In genomic region chr18:77526962-77527361, GRCh38 we compare ENCODE assay signal across 27 cellular contexts.
"Had no signal": no experiment of that assay in that cellular context is flagged by ENCODE, and none has a peak within 500 bp of the region (broad histone marks: within the 10 kb centered on the region; RNA-seq: fewer than 3 reads in every experiment).

No MANE protein-coding gene starts in this region.

- H3K36me3 ChIP-seq: left lung, lower lobe of right lung, neural progenitor cell, ovary, right atrium auricular region, tibial nerve, upper lobe of left lung, vagina had no signal

- H3K4me3 Mint-ChIP-seq: immature natural killer cell; natural killer cell; nephron progenitor cell; stimulated activated memory B cell treated with anti-CD40 and anti-IgM and Interleukin-4, amounts not matched to agents 10 μg/mL and 1 μg/mL and 100 μg/mL, for 72 hours; stimulated activated naive CD8-positive, alpha-beta T cell treated with anti-CD3 and anti-CD28 coated beads, Interleukin-15, amount 100 ng/mL, for 72 hours had no signal

- H3K27me3 ChIP-seq: left lung, neural progenitor cell, ovary, right atrium auricular region, tibial nerve, upper lobe of left lung, vagina had no signal

- H3K9me3 Mint-ChIP-seq: neural progenitor cell had no signal

- H3K9ac ChIP-seq: neural progenitor cell had no signal

- DNase-seq: hypothalamus; immature natural killer cell; kidney; left colon; left lung; lower lobe of right lung; mammary epithelial cell; mesenchymal stem cell; natural killer cell; nephron progenitor cell; ovary; stimulated activated CD4-positive, alpha-beta T cell treated with anti-CD3 and anti-CD28 coated beads, Interleukin-1b, Interleukin-23, amount 100 ng/mL, for 48 hours; stimulated activated CD4-positive, alpha-beta T cell treated with anti-CD3 and anti-CD28 coated beads, Interleukin-2, amount 100 ng/mL, for 48 hours; stimulated activated CD4-positive, alpha-beta T cell treated with anti-CD3 and anti-CD28 coated beads, Interleukin-4, amount 100 ng/mL, for 4 hours; stimulated activated CD8-positive, alpha-beta memory T cell treated with anti-CD3 and anti-CD28 coated beads, Interleukin-4, amount 100 ng/mL, for 48 hours; stimulated activated naive CD4-positive, alpha-beta T cell treated with Interleukin-2 at 50 U/mL for 16 hours; stimulated activated naive CD8-positive, alpha-beta T cell treated with anti-CD3 and anti-CD28 coated beads, Interleukin-15, amount 100 ng/mL, for 72 hours; substantia nigra; upper lobe of left lung had no signal

- H3K27ac ChIP-seq: left lung, lower lobe of right lung, neural progenitor cell, ovary, right atrium auricular region, tibial nerve, upper lobe of left lung, vagina had no signal

- H2AFZ ChIP-seq: neural progenitor cell had no signal

- FAIRE-seq: islet of Langerhans, kidney had no signal

- H3K9me3 ChIP-seq: left lung, lower lobe of right lung, ovary, right atrium auricular region, upper lobe of left lung, vagina had no signal

- H3K27ac Mint-ChIP-seq: immature natural killer cell; natural killer cell; neural progenitor cell; progenitor cell of endocrine pancreas; stimulated activated memory B cell treated with anti-CD40 and anti-IgM and Interleukin-4, amounts not matched to agents 10 μg/mL and 1 μg/mL and 100 μg/mL, for 72 hours had no signal

- H3K4me1 ChIP-seq: left lung, lower lobe of right lung, neural progenitor cell, right atrium auricular region, tibial nerve, upper lobe of left lung, vagina had no signal

- H3K36me3 Mint-ChIP-seq: immature natural killer cell; natural killer cell; stimulated activated memory B cell treated with anti-CD40 and anti-IgM and Interleukin-4, amounts not matched to agents 10 μg/mL and 1 μg/mL and 100 μg/mL, for 72 hours had no signal

- H3K4me1 Mint-ChIP-seq: immature natural killer cell; natural killer cell; stimulated activated memory B cell treated with anti-CD40 and anti-IgM and Interleukin-4, amounts not matched to agents 10 μg/mL and 1 μg/mL and 100 μg/mL, for 72 hours; stimulated activated naive CD8-positive, alpha-beta T cell treated with anti-CD3 and anti-CD28 coated beads, Interleukin-15, amount 100 ng/mL, for 72 hours had no signal

- H3K27me3 Mint-ChIP-seq: stimulated activated memory B cell treated with anti-CD40 and anti-IgM and Interleukin-4, amounts not matched to agents 10 μg/mL and 1 μg/mL and 100 μg/mL, for 72 hours; stimulated activated naive CD8-positive, alpha-beta T cell treated with anti-CD3 and anti-CD28 coated beads, Interleukin-15, amount 100 ng/mL, for 72 hours had no signal

- H3K4me3 ChIP-seq: left lung, lower lobe of right lung, neural progenitor cell, ovary, right atrium auricular region, smooth muscle cell, tibial nerve, upper lobe of left lung, vagina had no signal

- H3K4me2 ChIP-seq: neural progenitor cell, smooth muscle cell had no signal
